8 cellular contexts compared by ENCODE assay signal in genomic region chr19:48674921-48675824, GRCh38. TPM values are rescaled to one million over a fixed set of nuclear protein-coding genes. Genes with fewer than 3 reads are reported as not detected.
DNase-seq lines count a peak whose midpoint lies in the region; ATAC-seq and TF ChIP-seq lines count a peak whose summit lies in the region.

No MANE protein-coding gene starts in this region.

- H2AFZ ChIP-seq in mammary epithelial cell (ENCODE audit: low read depth, low read length) = peak overlapping the region; percentile 83

- peaks cover 17% of the 10 kb centered on the region for H3K27me3 Mint-ChIP-seq in WTC11 (ENCODE audit: low read depth)

- no peak overlapping the region for H3K4me2 ChIP-seq in mammary epithelial cell (ENCODE audit: insufficient read depth, low read depth, low read length)

- no peak overlapping the region for H3K4me3 ChIP-seq in mammary epithelial cell (replicated peaks in 1 of 3; ENCODE audit: insufficient read depth in 1 of 3, low read depth in 2 of 3, low read length in 3 of 3)

- in situ Hi-C loops in mammary epithelial cell (cut with MboI; ENCODE audit: low sequenced_read_pairs in 2 of 2) = no loop called here

- peak; percentile 74 for DNase-seq in activated gamma-delta T cell treated with Interleukin-2 at 50 U/mL for 16 hours
- DNase-seq in activated gamma-delta T cell (lab: John Stamatoyannopoulos, UW) = no peak
- peak; percentile 88 for DNase-seq in NCI-H2227 (lab: John Stamatoyannopoulos, UW; ENCODE audit: unreplicated experiment)
- peak; percentile 91 for DNase-seq in WTC11 (ENCODE audit: low spot score)
- peak; percentile 70 for DNase-seq in mammary epithelial cell
- DNase-seq in inferior parietal cortex (ENCODE audit: extremely low spot score) = peak; percentile 93
- DNase-seq in stimulated activated CD4-positive, alpha-beta T cell treated with anti-CD3 and anti-CD28 coated beads, Interleukin-12 subunit alpha, Interleukin-12 subunit beta, amount 100 ng/mL, for 48 hours (ENCODE audit: low read depth in 2 of 3, low spot score in 1 of 3) = peak; percentile 63 to 82 (median 69)

- peaks cover 26% of the 10 kb centered on the region for H3K4me1 Mint-ChIP-seq in WTC11

- no peak overlapping the region; the same call in 1 of the 2 replicates for H3K4me3 Mint-ChIP-seq in WTC11

- CTCF ChIA-PET in WTC11 (lab: Charles Lee) (interaction anchor here (0.6 to 4.0 kb wide), 37 partner anchors 8 to 186 kb away, joined by 3 to 56 read pairs (median 4); partner anchors contain the start of genes CA11, FUT2 and IZUMO1), mammary epithelial cell (lab: Charles Lee; ENCODE audit: low non-redundant PET) (no interaction called here)

- H3K36me3 Mint-ChIP-seq in WTC11 = no peaks in the 10 kb centered on the region

- dilution Hi-C loops in mammary epithelial cell (cut with HindIII; ENCODE audit: low sequenced_read_pairs) = loop anchor here (5.0 to 10.0 kb wide), 3 partner anchors 43 to 167 kb away; no protein-coding TSS in a partner anchor

- intact Hi-C loops in mammary epithelial cell (cut with micrococcal nuclease) = loop anchor here (1.0 to 10.0 kb wide), 3 partner anchors 29 to 160 kb away; partner anchors contain the start of genes CA11 and HSD17B14

- BruUV-seq in mammary epithelial cell (replicated peaks; lab: Mats Ljungman, UMichigan) = no TSS peak

- H3K9me3 Mint-ChIP-seq in WTC11 = no peaks in the 10 kb centered on the region

- no peak overlapping the region for H3K27ac ChIP-seq in mammary epithelial cell (ENCODE audit: insufficient read depth, low read depth, low read length)

- H3K79me2 ChIP-seq in mammary epithelial cell (ENCODE audit: insufficient read depth, low read length) = no peaks in the 10 kb centered on the region

- no peaks in the 10 kb centered on the region for H3K27me3 ChIP-seq in mammary epithelial cell (ENCODE audit: insufficient read depth, low read length)

- no peaks in the 10 kb centered on the region for H4K20me1 ChIP-seq in mammary epithelial cell (ENCODE audit: insufficient read depth, low read length)

- WGBS in mammary epithelial cell (ENCODE audit: low coverage, missing lambda C conversion rate) = 38% methylated on average over 23 of the region's 28 CpGs

- H3K4me1 ChIP-seq in mammary epithelial cell (ENCODE audit: insufficient read depth, low read length) = peaks cover 4% of the 10 kb centered on the region

- TF ChIP-seq CTCF in WTC11 (IDR thresholded peaks at IDR 0.05) (peak; percentile 81), mammary epithelial cell (conservative IDR thresholded peaks at IDR 0.05 in 1 of 2, IDR thresholded peaks at IDR 0.05 in 1 of 2; ENCODE audit: extremely low read depth in 1 of 2, insufficient read depth in 1 of 2, low read depth in 1 of 2, low read length in 2 of 2) (peak; percentile 79 to 85)

- H3K9me3 ChIP-seq in mammary epithelial cell (replicated peaks; ENCODE audit: insufficient read depth, low read length) = no peaks in the 10 kb centered on the region

- no peaks in the 10 kb centered on the region for H3K36me3 ChIP-seq in mammary epithelial cell (ENCODE audit: insufficient read depth, low read length)

- no peak overlapping the region for H3K9ac ChIP-seq in mammary epithelial cell (ENCODE audit: insufficient read depth, low read length)

- no peak overlapping the region for H3K27ac Mint-ChIP-seq in WTC11

- ATAC-seq in WTC11 (peak; percentile 85), HG03025 (IDR thresholded peaks at IDR 0.05; ENCODE audit: low FRiP score, unreplicated experiment) (no peak)

- POLR2A ChIA-PET in WTC11 (lab: Charles Lee) = interaction anchor here (0.7 to 2.2 kb wide), 4 partner anchors 21 to 45 kb away, joined by 3 to 14 read pairs (median 4); partner anchors contain the start of gene FUT2

TF ChIP-seq in WTC11, 78 proteins besides CTCF, POLR2A, EP300 and RAD21:
- TF ChIP-seq TEAD4 (CRISPR knock-in tag; IDR thresholded peaks at IDR 0.05) (peak; percentile 53; the same call in 1 of the 2 replicates), E2F4 (CRISPR knock-in tag; IDR thresholded peaks at IDR 0.05; ENCODE audit: borderline replicate concordance, low read depth) (no peak), TEAD1 (CRISPR knock-in tag; IDR thresholded peaks at IDR 0.05) (peak; percentile 53; the same call in 1 of the 2 replicates), MAX (CRISPR knock-in tag; IDR thresholded peaks at IDR 0.05) (peak; percentile 24), HMGXB4 (CRISPR knock-in tag; IDR thresholded peaks at IDR 0.05) (peak; percentile 54; the same call in 1 of the 2 replicates), SMAD4 (CRISPR knock-in tag; IDR thresholded peaks at IDR 0.05) (no peak), SP1 (CRISPR knock-in tag; conservative IDR thresholded peaks at IDR 0.05) (0 out of 2 replicates have a peak, but pooled peaks have one; percentile 58), ZNF121 (CRISPR knock-in tag; IDR thresholded peaks at IDR 0.05) (peak; percentile 100)

RNA-seq across cellular contexts. Expression of gene NTN5, which starts 2.4 kb away (rescaled TPM):
- total RNA-seq in WTC11 (2021) (0.28 to 0.39 TPM (median 0.37 TPM) in 3 replicates), mammary epithelial cell (under 1 TPM; 0.16 to 0.33 TPM)
- polyA plus RNA-seq in mammary epithelial cell = 0.03 TPM
- polyA minus RNA-seq in mammary epithelial cell = not detected

RNA-seq across cellular contexts. Expression of gene FUT2, which starts 20.6 kb away (rescaled TPM):
- total RNA-seq in WTC11 (2021) (5.9 to 6.8 TPM (median 6.5 TPM) in 3 replicates), mammary epithelial cell (under 1 TPM in 1 of 2 donors, not detected in 1; 0.33 TPM)
- 0.06 TPM for polyA plus RNA-seq in mammary epithelial cell
- not detected for polyA minus RNA-seq in mammary epithelial cell

RNA-seq across cellular contexts. Expression of gene CA11, which starts 29.2 kb away (rescaled TPM):
- 41.4 to 53.7 TPM (median 47.5 TPM) in 3 replicates for total RNA-seq in WTC11 (2021)
- 1 to 10 TPM; 3.0 to 3.5 TPM for total RNA-seq in mammary epithelial cell
- 1.3 TPM for polyA plus RNA-seq in mammary epithelial cell
- polyA minus RNA-seq in mammary epithelial cell = not detected

RNA-seq across cellular contexts. Expression of gene DBP, which starts 38.0 kb away (rescaled TPM):
- total RNA-seq in WTC11 (2021) = 10.5 to 12.0 TPM (median 11.4 TPM) in 3 replicates
- total RNA-seq in mammary epithelial cell = 1 to 10 TPM in 1 of 2 donors, under 1 TPM in 1; 0.73 to 2.2 TPM
- polyA plus RNA-seq in mammary epithelial cell = 0.69 TPM
- polyA minus RNA-seq in mammary epithelial cell = not detected

RNA-seq across cellular contexts. Expression of gene MAMSTR, which starts 44.4 kb away (rescaled TPM):
- total RNA-seq in WTC11 (2021) (1.4 to 2.2 TPM (median 1.6 TPM) in 3 replicates), mammary epithelial cell (1 to 10 TPM in 1 of 2 donors, under 1 TPM in 1; 0.50 to 1.2 TPM)
- polyA plus RNA-seq in mammary epithelial cell = 0.32 TPM
- polyA minus RNA-seq in mammary epithelial cell = not detected
